In genomic region chr10:86815035-86815617, GRCh38 we compare ENCODE assay signal across 11 cellular contexts. TPM values are rescaled to one million over a fixed set of nuclear protein-coding genes. Genes with fewer than 3 reads are reported as not detected.
A peak's percentile ranks its signal among the peaks of the same experiment; 100 is the strongest.
DNase-seq lines count a peak whose midpoint lies in the region; TF ChIP-seq lines count a peak whose summit lies in the region.
"Had no signal": no experiment of that assay in that cellular context is flagged by ENCODE, and none has a peak within 500 bp of the region (broad histone marks: within the 10 kb centered on the region; RNA-seq: fewer than 3 reads in every experiment).

No MANE protein-coding gene starts in this region.

- 85 to 86% methylated on average over 4 of the region's 4 CpGs for WGBS in thyroid gland, 2 donors

- peaks cover 55% of the 10 kb centered on the region for H3K4me1 ChIP-seq in muscle layer of colon (ENCODE audit: insufficient read depth, low read length)
- peaks cover 14 to 30% of the 10 kb centered on the region in 2 donors for H3K4me1 ChIP-seq in thyroid gland

- no peak for TF ChIP-seq POLR2A in thyroid gland (IDR thresholded peaks at IDR 0.05)

- H3K27me3 ChIP-seq in muscle layer of colon (ENCODE audit: control insufficient read depth in 1 of 2, insufficient read depth in 2 of 2, low read length in 2 of 2) (no peaks in the 10 kb centered on the region), thyroid gland (no peaks in the 10 kb centered on the region)

- no peaks in the 10 kb centered on the region for H3K9me3 ChIP-seq in muscle layer of colon (ENCODE audit: low read length)
- no peaks in the 10 kb centered on the region for H3K9me3 ChIP-seq in thyroid gland

- H3K9ac ChIP-seq in muscle layer of colon (ENCODE audit: low read length) = no peak overlapping the region

- H3K27ac ChIP-seq in muscle layer of colon (ENCODE audit: low read depth, low read length) (peak overlapping the region; percentile 31), thyroid gland (peak overlapping the region in 2 of 3 donors; percentile 7 to 13)

- H3K4me3 ChIP-seq in choroid plexus epithelial cell (ENCODE audit: low read depth, low read length) (no peak overlapping the region), muscle layer of colon (ENCODE audit: low read depth in 1 of 2, low read length in 2 of 2) (no peak overlapping the region), thyroid gland (replicated peaks in 1 of 3) (no peak overlapping the region)
- H3K4me3 ChIP-seq: lung had no signal

- TF ChIP-seq CTCF in choroid plexus epithelial cell (conservative IDR thresholded peaks at IDR 0.05; ENCODE audit: low read depth, low read length) = no peak
- TF ChIP-seq CTCF in thyroid gland (IDR thresholded peaks at IDR 0.05) = no peak

- no peaks in the 10 kb centered on the region for H3K36me3 ChIP-seq in muscle layer of colon (ENCODE audit: insufficient read depth, low read length)
- no peaks in the 10 kb centered on the region for H3K36me3 ChIP-seq in thyroid gland

- intact Hi-C loops in thyroid gland (cut with DNase I) = no loop called here

- peak; percentile 31 for DNase-seq in HCEC 1CT
- peak; percentile 31 for DNase-seq in choroid plexus epithelial cell (ENCODE audit: low read depth)
- no peak for DNase-seq in thyroid gland
- DNase-seq in ureter (ENCODE audit: low spot score) = no peak
- DNase-seq in NCI-H1092 (lab: John Stamatoyannopoulos, UW) = no peak
- no peak for DNase-seq in NCI-H1105 treated with DMSO at 0.1 percent for 48 hours (lab: John Stamatoyannopoulos, UW)
- DNase-seq: activated CD4-positive, alpha-beta memory T cell treated with anti-CD3 and anti-CD28 coated beads, Interleukin-2, amount 10 ng/mL, durations not matched to agents 7 days and 5 days; CD4-positive, CD25-positive, alpha-beta regulatory T cell; stimulated activated CD4-positive, alpha-beta T cell treated with anti-CD3 and anti-CD28 coated beads, Interleukin-12 subunit alpha, Interleukin-12 subunit beta, amount 100 ng/mL, for 4 hours had no signal

RNA-seq across cellular contexts. Expression of gene BMPR1A, which starts 58.7 kb away (rescaled TPM):
- total RNA-seq in thyroid gland (10 to 100 TPM; 72.7 to 89.5 (median 84.2) TPM), ureter (54.8 TPM)

Comparison
In these comparisons a context has a peak if more than half of its experiments do, and no peak if none do; other contexts are left out.
1. DNase-seq: peak in HCEC 1CT (single experiment) and choroid plexus epithelial cell (single experiment); none in thyroid gland (0 of 2), ureter (single experiment), NCI-H1092 (single experiment) and NCI-H1105 treated with DMSO at 0.1 percent for 48 hours (single experiment).